8 cellular contexts compared by ENCODE assay signal in the genomic region with DNA sequence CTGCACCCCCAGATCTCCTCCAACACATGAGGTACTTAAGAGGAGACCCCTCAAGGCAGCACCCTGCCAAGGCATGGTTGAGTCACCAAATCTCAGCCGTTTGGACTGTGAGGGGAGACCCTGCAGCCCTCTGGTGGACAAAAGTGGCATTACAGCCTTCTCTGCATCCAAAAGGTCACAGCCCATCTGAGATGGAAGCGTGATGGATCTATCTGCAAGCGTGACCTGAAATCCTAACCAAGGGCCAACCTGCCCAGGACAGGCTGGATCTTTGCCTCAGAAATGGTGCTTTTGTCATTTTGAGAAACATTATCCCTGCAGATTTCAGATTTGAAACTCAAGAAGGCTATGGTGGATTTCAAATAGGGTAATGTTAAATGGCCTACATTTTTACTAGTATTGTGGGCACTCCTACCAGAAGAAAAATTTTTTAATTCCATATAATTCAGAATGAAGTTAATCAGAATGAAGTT. TPM values are rescaled to one million over a fixed set of nuclear protein-coding genes. Genes with fewer than 3 reads are reported as not detected.
DNase-seq lines count a peak whose midpoint lies in the region; ATAC-seq, FAIRE-seq and TF ChIP-seq lines count a peak whose summit lies in the region.

No MANE protein-coding gene starts in this region.

- peak; percentile 83 for DNase-seq in BE2C
- peak; percentile 20 for DNase-seq in NCI-H146 treated with DMSO at 0.1 percent for 48 hours (lab: John Stamatoyannopoulos, UW; ENCODE audit: unreplicated experiment)
- DNase-seq in activated CD4-positive, CD25-positive, alpha-beta regulatory T cell treated with anti-CD3 and anti-CD28 coated beads, Interleukin-2, amount 50 U/mL, for 16 hours (ENCODE audit: low read depth, low spot score), result peak; percentile 69
- peak; percentile 74 to 77 for DNase-seq in cardiac fibroblast (ENCODE audit: low read depth in 2 of 2)
- DNase-seq in kidney, result no peak
- DNase-seq in stimulated activated CD4-positive, alpha-beta T cell treated with anti-CD3 and anti-CD28 coated beads, Interleukin-1b, Interleukin-23, amount 100 ng/mL, for 48 hours, result peak; percentile 78

- TF ChIP-seq CTCF in BE2C (IDR thresholded peaks at IDR 0.05; ENCODE audit: low read depth, low read length), result peak; percentile 96
- peak; percentile 98 for TF ChIP-seq CTCF in cardiac fibroblast (IDR thresholded peaks at IDR 0.05; ENCODE audit: low read depth, low read length)
- peak; percentile 92 for TF ChIP-seq CTCF in kidney (IDR thresholded peaks at IDR 0.05; ENCODE audit: borderline replicate concordance, extremely low read depth, insufficient read depth)

- no peaks in the 10 kb centered on the region for H3K36me3 ChIP-seq in BE2C
- H3K36me3 ChIP-seq in kidney (ENCODE audit: control insufficient read depth in 1 of 2, insufficient read depth in 2 of 2, low read length in 2 of 2), result no peaks in the 10 kb centered on the region

- no peak for FAIRE-seq in kidney (lab: Jason Lieb, UNC)

- peak; percentile 60 for ATAC-seq in GM19395 (IDR thresholded peaks at IDR 0.05; ENCODE audit: unreplicated experiment)
- no peak for ATAC-seq in HG02884 (IDR thresholded peaks at IDR 0.05; ENCODE audit: unreplicated experiment)

- intact Hi-C loops in kidney (cut with DNase I), result loop anchor here (10.0 kb wide), 1 partner anchor 295 kb away; the partner anchor contains the start of gene DHRS2

- H3K27me3 ChIP-seq in BE2C, result no peaks in the 10 kb centered on the region; the same call in 1 of the 2 replicates

- no peak overlapping the region for H3K27ac ChIP-seq in kidney (ENCODE audit: low read depth in 2 of 2, low read length in 2 of 2)

- no peak overlapping the region for H3K4me3 ChIP-seq in BE2C (ENCODE audit: low read depth, low read length)
- H3K4me3 ChIP-seq in cardiac fibroblast (replicated peaks in 1 of 2; ENCODE audit: low read depth in 2 of 2, low read length in 2 of 2), result no peak overlapping the region
- no peak overlapping the region for H3K4me3 ChIP-seq in kidney (ENCODE audit: low read length in 2 of 2)

- H3K4me1 ChIP-seq in BE2C (no peaks in the 10 kb centered on the region), kidney (ENCODE audit: control insufficient read depth in 1 of 2, insufficient read depth in 1 of 2, low read depth in 1 of 2, low read length in 2 of 2) (peaks cover 10 to 28% of the 10 kb centered on the region in 2 donors)

- no peaks in the 10 kb centered on the region for H3K9me3 ChIP-seq in BE2C
- H3K9me3 ChIP-seq in kidney (ENCODE audit: control insufficient read depth in 1 of 2, low read length in 2 of 2), result no peaks in the 10 kb centered on the region

- no peak overlapping the region for H3K9ac ChIP-seq in kidney (ENCODE audit: low read length in 2 of 2)

RNA-seq across cellular contexts. Expression of gene DHRS4, which starts 23.7 kb away (rescaled TPM):
- polyA plus RNA-seq in BE2C (2012; ENCODE audit: insufficient read depth, insufficient read length, low read depth), result 17.7 TPM
- 23.4 TPM for total RNA-seq in kidney
- 247 TPM for polyA plus RNA-seq in kidney (ENCODE audit: insufficient read depth, low read depth, low replicate concordance)

RNA-seq across cellular contexts. Expression of gene DHRS4L2, which starts 58.9 kb away (rescaled TPM):
- polyA plus RNA-seq in BE2C (2012; ENCODE audit: insufficient read depth, insufficient read length, low read depth), result 10.7 TPM
- 20.7 TPM for total RNA-seq in kidney
- 463 TPM for polyA plus RNA-seq in kidney (ENCODE audit: insufficient read depth, low read depth, low replicate concordance)
